ENCODE assay signal across 27 cellular contexts in genomic region chr5:137741718-137742117, GRCh38. TPM values are rescaled to one million over a fixed set of nuclear protein-coding genes. Genes with fewer than 3 reads are reported as not detected.
DNase-seq lines count a peak whose midpoint lies in the region; ATAC-seq and TF ChIP-seq lines count a peak whose summit lies in the region.
"Had no signal": no experiment of that assay in that cellular context is flagged by ENCODE, and none has a peak within 500 bp of the region (broad histone marks: within the 10 kb centered on the region; RNA-seq: fewer than 3 reads in every experiment).

No MANE protein-coding gene starts in this region.

- no peaks in the 10 kb centered on the region for H3K4me1 ChIP-seq in gastrocnemius medialis

- TF ChIP-seq CTCF in gastrocnemius medialis (IDR thresholded peaks at IDR 0.05 in 4 of 5, conservative IDR thresholded peaks at IDR 0.05 in 1 of 5) = no peak

- H3K9me3 ChIP-seq in gastrocnemius medialis = no peaks in the 10 kb centered on the region
- H3K9me3 ChIP-seq: gastroesophageal sphincter, lower lobe of right lung had no signal

- ATAC-seq in left colon = peak; percentile 40
- no peak for ATAC-seq in HG02763 (IDR thresholded peaks at IDR 0.05; ENCODE audit: unreplicated experiment)
- no peak for ATAC-seq in gastrocnemius medialis
- ATAC-seq: activated CD8-positive, alpha-beta memory T cell treated with anti-CD3 and anti-CD28 coated beads, Interleukin-2, amount 10 ng/mL, durations not matched to agents 7 days and 5 days; activated T-cell treated with anti-CD3 and anti-CD28 coated beads, Interleukin-2, amount 50 U/mL, for 4 hours; gastroesophageal sphincter; K562; lower lobe of right lung; naive thymus-derived CD8-positive, alpha-beta T cell; Right ventricle myocardium inferior; stimulated activated effector memory CD8-positive, alpha-beta T cell treated with anti-CD3 and anti-CD28 coated beads, Interleukin-12 subunit alpha, Interleukin-12 subunit beta, amount 100 ng/mL, for 72 hours; T-helper 17 cell had no signal

- no peak overlapping the region for H3K4me3 ChIP-seq in gastrocnemius medialis
- H3K4me3 ChIP-seq: BLaER1 treated with 17β-estradiol and CSF1 and Interleukin-3, amounts not matched to agents 10 nM and 100 nM; gastroesophageal sphincter; K562; lower lobe of right lung; PC-9 had no signal

- intact Hi-C loops in left colon (cut with DNase I, micrococcal nuclease) (loop anchor here (2.0 to 10.0 kb wide), 2 partner anchors 81 to 107 kb away; no protein-coding TSS in a partner anchor), gastrocnemius medialis (cut with DNase I; ENCODE audit: low total_unique reads) (no loop called here)

- no peaks in the 10 kb centered on the region for H3K27me3 ChIP-seq in gastrocnemius medialis
- H3K27me3 ChIP-seq: BLaER1 treated with 17β-estradiol and CSF1 and Interleukin-3, amounts not matched to agents 10 nM and 100 nM; gastroesophageal sphincter had no signal

- DNase-seq in NCI-H1105 (lab: John Stamatoyannopoulos, UW) (peak; percentile 21), NCI-H146 treated with DMSO at 0.1 percent for 48 hours (lab: John Stamatoyannopoulos, UW; ENCODE audit: unreplicated experiment) (peak; percentile 88), NCI-H2227 treated with DMSO at 0.1 percent for 48 hours (lab: John Stamatoyannopoulos, UW) (peak; percentile 41), left colon (no peak), gastrocnemius medialis (no peak), HCEC 1CT (no peak)
- DNase-seq: activated CD8-positive, alpha-beta memory T cell treated with anti-CD3 and anti-CD28 coated beads, Interleukin-2, amount 10 ng/mL, durations not matched to agents 7 days and 5 days; activated gamma-delta T cell; activated naive CD8-positive, alpha-beta T cell treated with anti-CD3 and anti-CD28 coated beads, Interleukin-2, amount 10 ng/mL, durations not matched to agents 7 days and 5 days; activated T-cell treated with anti-CD3 and anti-CD28 coated beads, Interleukin-2, amount 50 U/mL, for 4 hours; aorta; DND-41; lower lobe of right lung; midbrain; naive thymus-derived CD8-positive, alpha-beta T cell; NCI-H1694; NCI-H446 treated with DMSO at 0.1 percent for 48 hours; nucleus accumbens; PC-9; stimulated activated CD4-positive, alpha-beta T cell treated with anti-CD3 and anti-CD28 coated beads, Interleukin-15, amount 100 ng/mL, for 24 hours; T-helper 17 cell had no signal

- no peak for TF ChIP-seq POLR2A in gastrocnemius medialis (IDR thresholded peaks at IDR 0.05)

- no peaks in the 10 kb centered on the region for H3K36me3 ChIP-seq in gastrocnemius medialis
- H3K36me3 ChIP-seq: BLaER1 treated with 17β-estradiol and CSF1 and Interleukin-3, amounts not matched to agents 10 nM and 100 nM; gastroesophageal sphincter; lower lobe of right lung had no signal

- H3K27ac ChIP-seq in gastrocnemius medialis = no peak overlapping the region
- H3K27ac ChIP-seq: BLaER1 treated with 17β-estradiol and CSF1 and Interleukin-3, amounts not matched to agents 10 nM and 100 nM; gastroesophageal sphincter; lower lobe of right lung; PC-9 had no signal

- in situ Hi-C loops in gastrocnemius medialis (cut with MboI; ENCODE audit: low sequenced_read_pairs in 4 of 4) = loop anchor here in 3 of 4 donors (5.0 to 10.0 kb wide), 3 partner anchors 87 to 117 kb away; no protein-coding TSS in a partner anchor

RNA-seq across cellular contexts. Expression of gene KLHL3, which starts 5.8 kb away (rescaled TPM):
- total RNA-seq in left colon = 1 to 10 TPM; 5.8 to 6.2 TPM
- total RNA-seq in gastrocnemius medialis = 1 to 10 TPM in 3 of 4 donors, under 1 TPM in 1; 0.46 to 4.6 (median 1.7) TPM

RNA-seq across cellular contexts. Expression of gene HNRNPA0, which starts 12.4 kb away (rescaled TPM):
- total RNA-seq in left colon (10 to 100 TPM; 21.0 to 22.0 TPM), gastrocnemius medialis (1 to 10 TPM; 4.2 to 6.0 (median 5.2) TPM)

Comparison
In these comparisons a context has a peak if more than half of its experiments do, and no peak if none do; other contexts are left out.
1. DNase-seq: peak in NCI-H1105 (single experiment), NCI-H146 treated with DMSO at 0.1 percent for 48 hours (single experiment) and NCI-H2227 treated with DMSO at 0.1 percent for 48 hours (single experiment); none in left colon (0 of 2), gastrocnemius medialis (0 of 2) and HCEC 1CT (single experiment).